ENCODE assay signal across 6 cellular contexts in the genomic region with DNA sequence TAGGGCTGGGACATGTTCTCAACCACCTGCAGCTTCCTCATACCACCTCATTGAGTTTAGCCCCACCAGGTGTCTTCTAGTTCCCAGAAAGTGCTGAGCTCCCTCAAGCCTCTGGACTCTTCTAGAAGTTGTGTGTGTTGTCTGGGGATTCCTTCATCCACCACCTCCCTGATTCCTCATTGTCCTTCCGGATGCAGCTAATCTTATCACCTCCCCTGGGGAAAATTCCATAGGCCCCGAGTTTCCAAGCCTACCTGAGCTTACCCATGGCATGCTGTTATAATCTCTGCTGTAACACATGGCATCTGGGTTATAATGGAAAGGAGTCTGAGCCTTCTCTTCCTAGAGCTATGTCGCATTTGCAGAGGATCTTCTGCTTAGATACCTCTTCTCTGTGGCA.
"Had no signal": no experiment of that assay in that cellular context is flagged by ENCODE, and none has a peak within 500 bp of the region (broad histone marks: within the 10 kb centered on the region; RNA-seq: fewer than 3 reads in every experiment).

No MANE protein-coding gene starts in this region.

- H3K4me1 Mint-ChIP-seq: IgD-negative memory B cell had no signal

- H3K4me3 ChIP-seq: K562 had no signal

- H3K36me3 Mint-ChIP-seq: IgD-negative memory B cell had no signal

- ATAC-seq: HepG2, K562 had no signal

- H3K27ac ChIP-seq: HL-60 had no signal

- H3K27me3 Mint-ChIP-seq: IgD-negative memory B cell had no signal

- H3K27ac Mint-ChIP-seq: IgD-negative memory B cell had no signal

- H3K4me3 Mint-ChIP-seq: IgD-negative memory B cell had no signal

- DNase-seq: IMR-90, KBM-7 had no signal
